8 cellular contexts compared by ENCODE assay signal in genomic region chr13:40665754-40666057, GRCh38.
DNase-seq lines count a peak whose midpoint lies in the region; ATAC-seq and TF ChIP-seq lines count a peak whose summit lies in the region.

No MANE protein-coding gene starts in this region.

- no peak for ATAC-seq in HG03108 (IDR thresholded peaks at IDR 0.05; ENCODE audit: unreplicated experiment)

- no peak for TF ChIP-seq CTCF in LNCaP clone FGC (IDR thresholded peaks at IDR 0.05; ENCODE audit: control insufficient read depth, extremely low read depth, insufficient read depth)

- H3K4me3 ChIP-seq in LNCaP clone FGC (ENCODE audit: low read depth, low read length): peak overlapping the region; percentile 62
- H3K4me3 ChIP-seq in iPS-11a (ENCODE audit: low read depth, low read length): peak overlapping the region; percentile 94

- peak; percentile 16 for DNase-seq in NOMO-1 treated with DMSO at 0.1 percent for 48 hours (lab: John Stamatoyannopoulos, UW; ENCODE audit: unreplicated experiment)
- DNase-seq in NOMO-1 (lab: John Stamatoyannopoulos, UW; ENCODE audit: unreplicated experiment in 2 of 2): no peak
- DNase-seq in LNCaP clone FGC (ENCODE audit: low read depth): no peak
- DNase-seq in activated naive CD4-positive, alpha-beta T cell treated with Interleukin-2 at 50 U/mL for 16 hours: peak; percentile 57
- peak; percentile 8 to 29 for DNase-seq in stimulated activated CD8-positive, alpha-beta memory T cell treated with anti-CD3 and anti-CD28 coated beads, Interleukin-2, amount 100 ng/mL, for 1 hour (ENCODE audit: low read depth in 2 of 2)
- DNase-seq in midbrain (lab: John Stamatoyannopoulos, UW): no peak

Comparison
In these comparisons a context has a peak if more than half of its experiments do, and no peak if none do; other contexts are left out.
1. DNase-seq: peak in NOMO-1 treated with DMSO at 0.1 percent for 48 hours (single experiment), activated naive CD4-positive, alpha-beta T cell treated with Interleukin-2 at 50 U/mL for 16 hours (single experiment) and stimulated activated CD8-positive, alpha-beta memory T cell treated with anti-CD3 and anti-CD28 coated beads, Interleukin-2, amount 100 ng/mL, for 1 hour (2 of 2); none in NOMO-1 (0 of 2), LNCaP clone FGC (single experiment) and midbrain (single experiment).